In genomic region chr7:197413-198335, GRCh38 we compare ENCODE assay signal across 1 cellular context.
A peak's percentile ranks its signal among the peaks of the same experiment; 100 is the strongest.
TF ChIP-seq lines count a peak whose summit lies in the region.

No MANE protein-coding gene starts in this region.

TF ChIP-seq in HepG2, 621 proteins besides CTCF, POLR2A, EP300 and RAD21 (continued from another document and continues in another):
- no peak for TF ChIP-seq THAP9 (CRISPR knock-in tag; IDR thresholded peaks at IDR 0.05; ENCODE audit: borderline replicate concordance)
- TF ChIP-seq RARA (CRISPR knock-in tag; IDR thresholded peaks at IDR 0.05) = no peak
- peak; percentile 79 for TF ChIP-seq ZBTB33 (CRISPR knock-in tag; IDR thresholded peaks at IDR 0.05)
- TF ChIP-seq ZC3H13 (CRISPR knock-in tag; IDR thresholded peaks at IDR 0.05) = no peak
- no peak for TF ChIP-seq NFYB (CRISPR knock-in tag; IDR thresholded peaks at IDR 0.05)
- no peak for TF ChIP-seq ZNF274 (CRISPR knock-in tag; IDR thresholded peaks at IDR 0.05)
- TF ChIP-seq ZSCAN20 (CRISPR knock-in tag; IDR thresholded peaks at IDR 0.05; ENCODE audit: borderline replicate concordance) = no peak
- TF ChIP-seq NR2C2 (CRISPR knock-in tag; IDR thresholded peaks at IDR 0.05; ENCODE audit: borderline replicate concordance) = no peak
- no peak for TF ChIP-seq CHD4 (IDR thresholded peaks at IDR 0.05; ENCODE audit: borderline replicate concordance, low read length)
- no peak for TF ChIP-seq CENPBD1 (CRISPR knock-in tag; IDR thresholded peaks at IDR 0.05; ENCODE audit: borderline replicate concordance, low read depth)
- TF ChIP-seq SATB2 (CRISPR knock-in tag; IDR thresholded peaks at IDR 0.05) = no peak
- TF ChIP-seq FOXA3 (CRISPR knock-in tag; IDR thresholded peaks at IDR 0.05) = no peak
- peak; percentile 81 for TF ChIP-seq MLX (CRISPR knock-in tag; IDR thresholded peaks at IDR 0.05)
- TF ChIP-seq REPIN1 (CRISPR knock-in tag; IDR thresholded peaks at IDR 0.05; ENCODE audit: borderline replicate concordance, low read depth) = no peak
- TF ChIP-seq ATF7-NPFF (CRISPR knock-in tag; IDR thresholded peaks at IDR 0.05; ENCODE audit: low read depth) = peak; percentile 56; the same call in 1 of the 2 replicates
- TF ChIP-seq ZNF567 (CRISPR knock-in tag; IDR thresholded peaks at IDR 0.05; ENCODE audit: borderline replicate concordance) = no peak
- no peak for TF ChIP-seq ZEB1 (IDR thresholded peaks at IDR 0.05; ENCODE audit: insufficient replicate concordance, low read depth)
- no peak for TF ChIP-seq ATF3 (CRISPR knock-in tag; IDR thresholded peaks at IDR 0.05)
- TF ChIP-seq ZHX1 (CRISPR knock-in tag; IDR thresholded peaks at IDR 0.05; ENCODE audit: low read depth) = peak; percentile 60; the same call in 1 of the 2 replicates
- TF ChIP-seq ZSCAN22 (CRISPR knock-in tag; IDR thresholded peaks at IDR 0.05) = no peak
- no peak for TF ChIP-seq ZNF280D (CRISPR knock-in tag; IDR thresholded peaks at IDR 0.05)
- TF ChIP-seq ETS1 (CRISPR knock-in tag; IDR thresholded peaks at IDR 0.05) = no peak
- no peak for TF ChIP-seq AGO1 (IDR thresholded peaks at IDR 0.05; ENCODE audit: low read depth, low read length, poor library complexity, severe bottlenecking)
- TF ChIP-seq ARID2 (CRISPR knock-in tag; IDR thresholded peaks at IDR 0.05; ENCODE audit: borderline replicate concordance) = no peak
- no peak for TF ChIP-seq AHR (CRISPR knock-in tag; IDR thresholded peaks at IDR 0.05)
- peak; percentile 44; the same call in 1 of the 2 replicates for TF ChIP-seq ZNF800 (CRISPR knock-in tag; IDR thresholded peaks at IDR 0.05)
- no peak for TF ChIP-seq HHEX (CRISPR knock-in tag; IDR thresholded peaks at IDR 0.05)
- TF ChIP-seq HOXA3 (CRISPR knock-in tag; IDR thresholded peaks at IDR 0.05) = peak; percentile 69
- no peak for TF ChIP-seq FOXM1 (CRISPR knock-in tag; IDR thresholded peaks at IDR 0.05)
- no peak for TF ChIP-seq ZNF503 (CRISPR knock-in tag; IDR thresholded peaks at IDR 0.05)
- TF ChIP-seq NAIF1 (CRISPR knock-in tag; IDR thresholded peaks at IDR 0.05; ENCODE audit: borderline replicate concordance) = no peak; the same call in 1 of the 2 replicates
- TF ChIP-seq CSRNP1 (CRISPR knock-in tag; IDR thresholded peaks at IDR 0.05) = no peak
- peak; percentile 86 for TF ChIP-seq GATAD2A (CRISPR knock-in tag; IDR thresholded peaks at IDR 0.05)
- no peak for TF ChIP-seq ZFP36L1 (CRISPR knock-in tag; IDR thresholded peaks at IDR 0.05)
- TF ChIP-seq ZNF143 (CRISPR knock-in tag; IDR thresholded peaks at IDR 0.05) = peak; percentile 26; the same call in 1 of the 2 replicates
- TF ChIP-seq ZNF296 (CRISPR knock-in tag; conservative IDR thresholded peaks at IDR 0.05) = no peak
- 0 out of 2 replicates have a peak, but pooled peaks have one; percentile 64 for TF ChIP-seq ZNF572 (CRISPR knock-in tag; IDR thresholded peaks at IDR 0.05)
- no peak for TF ChIP-seq SAFB2 (CRISPR knock-in tag; IDR thresholded peaks at IDR 0.05; ENCODE audit: borderline replicate concordance, low read depth)
- no peak for TF ChIP-seq RARG (CRISPR knock-in tag; IDR thresholded peaks at IDR 0.05; ENCODE audit: low read depth)
- no peak for TF ChIP-seq ZNF776 (CRISPR knock-in tag; IDR thresholded peaks at IDR 0.05)
- peak; percentile 44; the same call in 1 of the 2 replicates for TF ChIP-seq HDAC1 (CRISPR knock-in tag; IDR thresholded peaks at IDR 0.05)
- TF ChIP-seq RBM22 (optimal IDR thresholded peaks at IDR 0.05; ENCODE audit: low read length) = peak; percentile 69
- no peak for TF ChIP-seq CBFB (CRISPR knock-in tag; IDR thresholded peaks at IDR 0.05)
- TF ChIP-seq SNAPC5 (CRISPR knock-in tag; IDR thresholded peaks at IDR 0.05; ENCODE audit: borderline replicate concordance) = no peak
